In the genomic region with DNA sequence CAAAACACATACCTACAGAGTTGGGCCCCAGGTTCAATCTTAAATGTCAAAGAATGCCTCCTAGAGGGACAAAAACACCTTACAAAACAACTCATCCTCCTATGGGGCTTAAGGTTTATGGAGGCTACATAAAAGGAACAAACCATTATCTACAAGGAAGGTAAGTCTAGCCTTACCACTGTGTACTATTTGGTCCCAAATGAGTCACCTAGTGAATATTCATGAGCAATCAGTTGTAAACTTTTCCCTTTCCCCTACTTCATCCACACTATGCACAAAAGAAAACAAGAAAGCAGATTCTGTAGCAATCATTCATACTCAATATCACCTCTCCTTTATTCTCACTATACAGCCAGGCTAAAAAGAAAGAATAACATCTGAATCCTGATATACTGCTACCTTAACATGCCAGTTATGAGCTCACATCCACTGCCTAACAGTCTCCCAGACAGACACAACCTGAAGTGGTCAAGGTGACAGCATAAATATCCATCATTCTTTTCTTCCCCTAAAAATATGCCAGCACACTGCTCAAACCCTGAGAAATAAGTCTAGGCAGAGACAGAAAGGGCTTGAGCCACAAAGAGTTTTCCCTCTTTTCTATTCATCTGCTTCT, we compare ENCODE assay signal across 1 cellular context.
TF ChIP-seq lines count a peak whose summit lies in the region.

No MANE protein-coding gene starts in this region.

TF ChIP-seq in GM12878, 131 proteins besides CTCF, POLR2A, EP300 and RAD21 (continued from another document):
- TF ChIP-seq ZBTB40 (IDR thresholded peaks at IDR 0.05; ENCODE audit: borderline replicate concordance), result no peak
- no peak for TF ChIP-seq SREBF2 (IDR thresholded peaks at IDR 0.05; ENCODE audit: low read length)
- TF ChIP-seq NR2C2 (IDR thresholded peaks at IDR 0.05; ENCODE audit: borderline replicate concordance, control insufficient read depth, insufficient read length, low read depth), result no peak
